ENCODE assay signal across 1 cellular context in genomic region chr15:101723874-101724674, GRCh38.
TF ChIP-seq lines count a peak whose summit lies in the region.

TSS of gene TARS3 (minus strand) at chr15:101724473. CDS start at chr15:101724387, 86 bp downstream.

TF ChIP-seq in H1, 55 proteins besides CTCF, POLR2A, EP300 and RAD21 (continued from another document):
- no peak for TF ChIP-seq FOSL1 (IDR thresholded peaks at IDR 0.05; ENCODE audit: insufficient read depth, low read depth, low read length)
- TF ChIP-seq GABPA (IDR thresholded peaks at IDR 0.05; ENCODE audit: borderline replicate concordance, insufficient read depth, low read length), result no peak
- TF ChIP-seq ASH2L (IDR thresholded peaks at IDR 0.05; ENCODE audit: low read length), result peak; percentile 85
- TF ChIP-seq PHF8 (conservative IDR thresholded peaks at IDR 0.05; ENCODE audit: low read depth, low read length), result peak; percentile 93
- TF ChIP-seq SRF (IDR thresholded peaks at IDR 0.05; ENCODE audit: low read depth, low read length), result no peak
- no peak for TF ChIP-seq TEAD4 (IDR thresholded peaks at IDR 0.05; ENCODE audit: low read depth, low read length)
- no peak for TF ChIP-seq NANOG (IDR thresholded peaks at IDR 0.05; ENCODE audit: insufficient read depth, low read depth, low read length, poor library complexity, severe bottlenecking)
- peak; percentile 50; the same call in 1 of the 2 replicates for TF ChIP-seq POLR2AphosphoS5 (IDR thresholded peaks at IDR 0.05; ENCODE audit: low read depth, low read length)
- TF ChIP-seq MAX (IDR thresholded peaks at IDR 0.05), result peak; percentile 91
- no peak for TF ChIP-seq USF2 (IDR thresholded peaks at IDR 0.05; ENCODE audit: low read length)
- peak; percentile 81 for TF ChIP-seq YY1 (IDR thresholded peaks at IDR 0.05; ENCODE audit: low read depth, low read length)
- peak; percentile 90 for TF ChIP-seq TAF1 (IDR thresholded peaks at IDR 0.05; ENCODE audit: low read depth, low read length)
- TF ChIP-seq SIX5 (IDR thresholded peaks at IDR 0.05; ENCODE audit: low read depth, low read length), result no peak
- TF ChIP-seq E2F6 (IDR thresholded peaks at IDR 0.05), result peak; percentile 75
- TF ChIP-seq SIRT6 (IDR thresholded peaks at IDR 0.05; ENCODE audit: low read length), result no peak
- TF ChIP-seq HDAC2 (IDR thresholded peaks at IDR 0.05; ENCODE audit: borderline replicate concordance in 1 of 2, low read depth in 2 of 2, low read length in 2 of 2), result peak in 1 of 2 experiments; percentile 73; a peak in 1 of 4 replicates
- TF ChIP-seq CTBP2 (IDR thresholded peaks at IDR 0.05; ENCODE audit: borderline replicate concordance, insufficient read depth, insufficient read length, low read length), result peak; percentile 47
- no peak for TF ChIP-seq EGR1 (IDR thresholded peaks at IDR 0.05; ENCODE audit: borderline replicate concordance, low read depth, low read length)
- TF ChIP-seq TAF7 (optimal IDR thresholded peaks at IDR 0.05; ENCODE audit: borderline replicate concordance, low read depth, low read length), result peak; percentile 91
- TF ChIP-seq NRF1 (IDR thresholded peaks at IDR 0.05; ENCODE audit: low read depth, low read length), result no peak
- TF ChIP-seq CHD7 (IDR thresholded peaks at IDR 0.05; ENCODE audit: insufficient replicate concordance, low read length), result no peak
- no peak for TF ChIP-seq RFX5 (IDR thresholded peaks at IDR 0.05; ENCODE audit: borderline replicate concordance, low read depth, low read length)
- TF ChIP-seq ATF3 (IDR thresholded peaks at IDR 0.05; ENCODE audit: insufficient read depth, low read depth, low read length), result no peak
- peak; percentile 65 for TF ChIP-seq TBP (IDR thresholded peaks at IDR 0.05; ENCODE audit: low read depth, low read length)
- TF ChIP-seq ZNF274 (IDR thresholded peaks at IDR 0.05; ENCODE audit: borderline replicate concordance, extremely low read depth, low read length), result no peak
- no peak for TF ChIP-seq SUZ12 (IDR thresholded peaks at IDR 0.05; ENCODE audit: low read length)
- peak; percentile 83 for TF ChIP-seq CHD2 (IDR thresholded peaks at IDR 0.05; ENCODE audit: low read length)
- no peak for TF ChIP-seq RNF2 (IDR thresholded peaks at IDR 0.05; ENCODE audit: borderline replicate concordance, low read depth, low read length, missing control alignments, poor library complexity, severe bottlenecking)
- TF ChIP-seq BRCA1 (IDR thresholded peaks at IDR 0.05; ENCODE audit: low read depth, low read length), result no peak
- TF ChIP-seq CBX8 (IDR thresholded peaks at IDR 0.05; ENCODE audit: borderline replicate concordance, low read depth, low read length), result no peak
TF ChIP-seq in H1: peak in this region for 16.
